ENCODE assay signal across 8 cellular contexts in the genomic region with DNA sequence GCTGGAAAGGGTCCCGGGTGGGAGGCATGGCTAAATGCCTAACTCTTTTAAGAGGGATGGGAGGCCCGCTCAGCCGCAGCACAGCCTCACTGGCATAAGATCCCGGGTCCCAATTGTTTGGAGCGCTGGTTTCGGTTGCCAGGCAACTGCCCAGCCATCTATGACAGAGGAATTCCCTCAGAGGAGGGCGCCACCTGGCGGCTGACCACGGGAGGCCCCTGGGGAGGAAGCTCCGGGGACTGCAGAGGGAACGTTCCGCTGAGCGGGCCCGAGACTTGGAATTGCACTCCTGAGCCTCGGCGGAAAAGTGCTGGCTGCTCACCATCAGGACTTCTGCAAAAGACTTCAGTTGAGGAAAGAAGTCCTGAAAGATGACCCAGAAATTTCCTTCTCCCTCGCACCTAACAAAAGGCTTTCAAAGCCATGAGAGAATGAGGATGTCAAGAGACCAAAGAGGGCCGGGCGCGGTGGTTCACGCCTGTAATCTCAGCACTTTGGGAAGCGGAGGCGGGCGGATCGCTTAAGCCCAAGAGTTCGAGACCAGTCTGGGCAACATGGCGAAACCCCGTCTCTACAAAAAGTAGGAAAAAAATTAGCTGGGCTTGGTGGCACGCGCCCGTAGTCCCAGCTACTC. TPM values are rescaled to one million over a fixed set of nuclear protein-coding genes. Genes with fewer than 3 reads are reported as not detected.
DNase-seq lines count a peak whose midpoint lies in the region; ATAC-seq and TF ChIP-seq lines count a peak whose summit lies in the region.

No MANE protein-coding gene starts in this region.

- POLR2A ChIA-PET in A673 (lab: Charles Lee; ENCODE audit: low non-redundant PET): interaction anchor here (0.6 kb wide), 1 partner anchor 688 kb away, joined by 4 read pairs; no protein-coding TSS in a partner anchor

- H3K4me3 Mint-ChIP-seq in activated CD4-positive, alpha-beta T cell treated with anti-CD3 and anti-CD28 coated beads, Interleukin-2, amount 10 ng/mL, durations not matched to agents 24 days and 14 days: peak overlapping the region; percentile 84

- DNase-seq in A673 (ENCODE audit: low spot score) (peak; percentile 97), NCI-H460 (ENCODE audit: extremely low read depth, low read depth) (peak; percentile 76), coronary artery (ENCODE audit: low spot score) (peak; percentile 93), left lobe of liver (ENCODE audit: low spot score) (peak; percentile 89)
- DNase-seq in activated CD4-positive, alpha-beta T cell treated with anti-CD3 and anti-CD28 coated beads, Interleukin-2, amount 10 ng/mL, durations not matched to agents 24 days and 14 days: peak; percentile 97
- DNase-seq in stimulated activated CD4-positive, alpha-beta T cell treated with anti-CD3 and anti-CD28 coated beads, Interleukin-1b, Interleukin-23, amount 100 ng/mL, for 48 hours: peak; percentile 90

- H3K36me3 ChIP-seq in A673 (ENCODE audit: insufficient read depth, low read length, poor library complexity, severe bottlenecking): no peaks in the 10 kb centered on the region

- H3K36me3 Mint-ChIP-seq in activated CD4-positive, alpha-beta T cell treated with anti-CD3 and anti-CD28 coated beads, Interleukin-2, amount 10 ng/mL, durations not matched to agents 24 days and 14 days (ENCODE audit: low read depth): peaks cover 4% of the 10 kb centered on the region

- TF ChIP-seq CTCF in A673 (conservative IDR thresholded peaks at IDR 0.05; ENCODE audit: low read depth, low read length) (peak; percentile 99), coronary artery (IDR thresholded peaks at IDR 0.05) (peak; percentile 94)

- ATAC-seq in GM18520 (IDR thresholded peaks at IDR 0.05; ENCODE audit: unreplicated experiment) (peak; percentile 50), HG03280 (IDR thresholded peaks at IDR 0.05; ENCODE audit: unreplicated experiment) (peak; percentile 58), left lobe of liver (peak; percentile 95)

- H3K9me3 Mint-ChIP-seq in activated CD4-positive, alpha-beta T cell treated with anti-CD3 and anti-CD28 coated beads, Interleukin-2, amount 10 ng/mL, durations not matched to agents 24 days and 14 days: peaks cover 4% of the 10 kb centered on the region

- H3K4me1 Mint-ChIP-seq in activated CD4-positive, alpha-beta T cell treated with anti-CD3 and anti-CD28 coated beads, Interleukin-2, amount 10 ng/mL, durations not matched to agents 24 days and 14 days: peaks cover 39% of the 10 kb centered on the region

- H3K4me1 ChIP-seq in A673 (ENCODE audit: insufficient read depth, low read length, poor library complexity, severe bottlenecking): peaks cover 19% of the 10 kb centered on the region

- H3K27ac ChIP-seq in A673 (ENCODE audit: low read depth, low read length, poor library complexity, severe bottlenecking) (no peak overlapping the region), coronary artery (no peak overlapping the region)

- no peaks in the 10 kb centered on the region for H3K9me3 ChIP-seq in A673 (ENCODE audit: low read depth, low read length, poor library complexity, severe bottlenecking)

- H3K4me3 ChIP-seq in A673 (ENCODE audit: low read depth, low read length, poor library complexity, severe bottlenecking) (peak overlapping the region; percentile 35), coronary artery (peak overlapping the region; percentile 64)

- no TSS peak for BruUV-seq in A673 (replicated peaks; lab: Mats Ljungman, UMichigan)

- H3K27me3 ChIP-seq in A673 (replicated peaks; ENCODE audit: insufficient read depth, low read depth, low read length, poor library complexity): peaks cover 37% of the 10 kb centered on the region

- intact Hi-C loops in A673 (cut with micrococcal nuclease; ENCODE audit: unreplicated experiment): loop anchor here (5.0 kb wide), 1 partner anchor 285 kb away; no protein-coding TSS in a partner anchor
- intact Hi-C loops in activated CD4-positive, alpha-beta T cell treated with anti-CD3 and anti-CD28 coated beads, Interleukin-2, amount 10 ng/mL, durations not matched to agents 24 days and 14 days (cut with micrococcal nuclease): loop anchor here (1.0 to 10.0 kb wide), 9 partner anchors 12 to 418 kb away; a partner anchor contains a TSS

- CTCF ChIA-PET in A673 (lab: Charles Lee): interaction anchor here (0.6 to 0.7 kb wide), 6 partner anchors 9 to 101 kb away, joined by 3 to 12 read pairs (median 4); a partner anchor contains a TSS

- H3K27ac Mint-ChIP-seq in activated CD4-positive, alpha-beta T cell treated with anti-CD3 and anti-CD28 coated beads, Interleukin-2, amount 10 ng/mL, durations not matched to agents 24 days and 14 days: peak overlapping the region; percentile 89

- H3K27me3 Mint-ChIP-seq in activated CD4-positive, alpha-beta T cell treated with anti-CD3 and anti-CD28 coated beads, Interleukin-2, amount 10 ng/mL, durations not matched to agents 24 days and 14 days: peaks cover 19% of the 10 kb centered on the region

RNA-seq across cellular contexts. Expression of a gene that starts 1.1 kb away (rescaled TPM):
- 0.17 and 0.24 TPM in 2 replicates for total RNA-seq in A673 (2021)
- 0.12 and 0.23 TPM in 2 replicates for total RNA-seq in NCI-H460 (2014; rRNA removed; shearing (Covaris generic))
- polyA plus RNA-seq in NCI-H460 (2014; cell fraction: nucleus; rRNA removed): 0.19 and 0.23 TPM in 2 replicates
- 30.3 and 32.0 TPM in 2 replicates for total RNA-seq in activated CD4-positive, alpha-beta T cell treated with anti-CD3 and anti-CD28 coated beads, Interleukin-2, amount 10 ng/mL, durations not matched to agents 24 days and 14 days
- 0.48 TPM for total RNA-seq in left lobe of liver

RNA-seq across cellular contexts. Expression of a gene that starts 22.2 kb away (rescaled TPM):
- total RNA-seq in A673 (2021) (26.4 and 30.0 TPM in 2 replicates), left lobe of liver (18.9 TPM)
- total RNA-seq in NCI-H460 (2014; rRNA removed; shearing (Covaris generic)): 20.4 and 23.1 TPM in 2 replicates
- 11.2 and 12.0 TPM in 2 replicates for polyA plus RNA-seq in NCI-H460 (2014; cell fraction: nucleus; rRNA removed)
- total RNA-seq in activated CD4-positive, alpha-beta T cell treated with anti-CD3 and anti-CD28 coated beads, Interleukin-2, amount 10 ng/mL, durations not matched to agents 24 days and 14 days: 26.7 and 29.2 TPM in 2 replicates

RNA-seq across cellular contexts. Expression of a gene that starts 37.0 kb away (rescaled TPM):
- total RNA-seq in A673 (2021) (45.3 and 58.8 TPM in 2 replicates), left lobe of liver (22.1 TPM)
- 47.7 and 72.5 TPM in 2 replicates for total RNA-seq in NCI-H460 (2014; rRNA removed; shearing (Covaris generic))
- 6.8 and 16.7 TPM in 2 replicates for polyA plus RNA-seq in NCI-H460 (2014; cell fraction: nucleus; rRNA removed)
- total RNA-seq in activated CD4-positive, alpha-beta T cell treated with anti-CD3 and anti-CD28 coated beads, Interleukin-2, amount 10 ng/mL, durations not matched to agents 24 days and 14 days: 24.9 and 31.7 TPM in 2 replicates

Comparison
In these comparisons a context has a peak if more than half of its experiments do, and no peak if none do; other contexts are left out.
1. RNA of a gene that starts 1.1 kb away (total RNA-seq): 30.3 to 32.0 TPM in activated CD4-positive, alpha-beta T cell treated with anti-CD3 and anti-CD28 coated beads, Interleukin-2, amount 10 ng/mL, durations not matched to agents 24 days and 14 days; 0.48 TPM in left lobe of liver (single experiment), 0.17 to 0.24 TPM in A673 and 0.12 to 0.23 TPM in NCI-H460; every median in the first group is over 10 times any median in the second.
2. Peak in every context shown above with its lines, with median percentiles within 50 percentile points of each other: DNase-seq and ATAC-seq.